Comparison of ENCODE assay signal across 10 cellular contexts in the genomic region with DNA sequence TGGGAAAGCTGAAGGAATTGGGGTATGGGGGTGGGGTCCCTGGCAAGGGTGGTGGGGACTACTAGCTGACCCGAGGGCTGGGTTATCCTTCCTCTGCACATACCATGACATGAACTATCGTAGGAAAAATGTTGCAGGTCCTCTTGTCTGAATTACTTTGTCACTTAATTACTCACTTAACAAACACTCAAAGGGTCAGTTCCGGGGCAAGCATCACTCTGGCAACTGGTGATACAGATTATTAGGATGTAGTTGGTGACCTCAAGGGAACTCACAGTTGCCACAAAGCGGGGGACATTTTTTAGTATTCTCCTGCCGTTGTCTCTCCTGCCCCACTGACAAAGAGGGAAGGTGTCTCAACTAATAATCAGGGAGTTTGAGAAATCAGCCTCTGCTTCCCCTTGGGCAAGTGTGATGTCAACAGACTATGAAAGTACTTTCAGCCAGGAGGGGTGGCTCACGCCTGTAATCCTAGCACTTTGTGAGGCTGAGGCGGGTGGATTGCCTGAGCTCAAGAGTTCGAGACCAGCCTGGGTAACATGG. TPM values are rescaled to one million over a fixed set of nuclear protein-coding genes. Genes with fewer than 3 reads are reported as not detected.
DNase-seq lines count a peak whose midpoint lies in the region; ATAC-seq and TF ChIP-seq lines count a peak whose summit lies in the region.
"Had no signal": no experiment of that assay in that cellular context is flagged by ENCODE, and none has a peak within 500 bp of the region (broad histone marks: within the 10 kb centered on the region; RNA-seq: fewer than 3 reads in every experiment).

No MANE protein-coding gene starts in this region.

- H3K4me3 ChIP-seq in brain microvascular endothelial cell (ENCODE audit: low read depth, low read length) (no peak overlapping the region), HAP-1 (no peak overlapping the region)

- H3K27me3 ChIP-seq in brain microvascular endothelial cell (replicated peaks) (no peaks in the 10 kb centered on the region), HAP-1 (ENCODE audit: low read depth) (no peaks in the 10 kb centered on the region; the same call in 1 of the 2 replicates)

- no peaks in the 10 kb centered on the region for H3K36me3 Mint-ChIP-seq in naive thymus-derived CD8-positive, alpha-beta T cell

- POLR2A ChIA-PET in naive thymus-derived CD8-positive, alpha-beta T cell (lab: Charles Lee): interaction anchor here (0.7 to 8.8 kb wide), 12 partner anchors 12 to 1816 kb away, joined by 3 to 609 read pairs (median 9); a partner anchor contains a TSS

- no peaks in the 10 kb centered on the region for H3K36me3 ChIP-seq in brain microvascular endothelial cell (replicated peaks)
- no peaks in the 10 kb centered on the region for H3K36me3 ChIP-seq in HAP-1 (replicated peaks)

- in situ Hi-C loops in brain microvascular endothelial cell (cut with HindIII; ENCODE audit: low pct_ligation_motif_present, low sequenced_read_pairs): no loop called here
- in situ Hi-C loops in HAP-1 (cut with MboI; ENCODE audit: low sequenced_read_pairs): no loop called here

- H3K27ac ChIP-seq in brain microvascular endothelial cell: peak overlapping the region; percentile 93

- ATAC-seq in naive thymus-derived CD8-positive, alpha-beta T cell: no peak
- ATAC-seq in GM21786 (IDR thresholded peaks at IDR 0.05; ENCODE audit: unreplicated experiment) (no peak), GM18858 (IDR thresholded peaks at IDR 0.05; ENCODE audit: unreplicated experiment) (no peak)

- TF ChIP-seq CTCF in brain microvascular endothelial cell (IDR thresholded peaks at IDR 0.05; ENCODE audit: low read depth, low read length, missing control alignments): no peak

- H3K27ac Mint-ChIP-seq in naive thymus-derived CD8-positive, alpha-beta T cell: peak overlapping the region; percentile 90 to 99 (median 98)

- H3K9me3 ChIP-seq in HAP-1: no peaks in the 10 kb centered on the region

- H3K4me1 ChIP-seq in HAP-1: peaks cover 11% of the 10 kb centered on the region

- H3K4me3 Mint-ChIP-seq in naive thymus-derived CD8-positive, alpha-beta T cell: peak overlapping the region in 9 of 10 donors; percentile 58 to 83 (median 73)

- no peaks in the 10 kb centered on the region for H3K9me3 Mint-ChIP-seq in naive thymus-derived CD8-positive, alpha-beta T cell

- peak; percentile 92 for DNase-seq in EH (ENCODE audit: low read depth)
- peak; percentile 61 to 81 for DNase-seq in NOMO-1 (lab: John Stamatoyannopoulos, UW; ENCODE audit: unreplicated experiment in 2 of 2)
- peak; percentile 92 for DNase-seq in brain microvascular endothelial cell
- DNase-seq in naive thymus-derived CD8-positive, alpha-beta T cell: no peak
- no peak for DNase-seq in 8988T
- no peak for DNase-seq in HAP-1 (ENCODE audit: low spot score in 2 of 2)
- DNase-seq: activated CD4-positive, alpha-beta T cell treated with anti-CD3 and anti-CD28 coated beads for 1 hour; NCI-H1694 had no signal

- H3K4me1 Mint-ChIP-seq in naive thymus-derived CD8-positive, alpha-beta T cell: peaks cover 19 to 75% (median 66%) of the 10 kb centered on the region in 4 donors

- H3K27me3 Mint-ChIP-seq in naive thymus-derived CD8-positive, alpha-beta T cell: no peaks in the 10 kb centered on the region

RNA-seq across cellular contexts. Expression of a gene that starts 10.4 kb away (rescaled TPM):
- 100 to 1,000 TPM; 165 to 171 TPM for total RNA-seq in naive thymus-derived CD8-positive, alpha-beta T cell
- 100 to 1,000 TPM; 205 to 348 (median 344) TPM for polyA plus RNA-seq in naive thymus-derived CD8-positive, alpha-beta T cell

RNA-seq across cellular contexts. Expression of a gene that starts 11.8 kb away (rescaled TPM):
- 10 to 100 TPM; 19.9 to 23.0 TPM for total RNA-seq in naive thymus-derived CD8-positive, alpha-beta T cell
- 10 to 100 TPM; 32.2 to 35.0 (median 33.5) TPM for polyA plus RNA-seq in naive thymus-derived CD8-positive, alpha-beta T cell

RNA-seq across cellular contexts. Expression of a gene that starts 21.6 kb away (rescaled TPM):
- 100 to 1,000 TPM; 179 to 182 TPM for total RNA-seq in naive thymus-derived CD8-positive, alpha-beta T cell
- 100 to 1,000 TPM; 193 to 300 (median 261) TPM for polyA plus RNA-seq in naive thymus-derived CD8-positive, alpha-beta T cell

RNA-seq across cellular contexts. Expression of a gene that starts 32.6 kb away (rescaled TPM):
- not detected for total RNA-seq in naive thymus-derived CD8-positive, alpha-beta T cell
- not detected for polyA plus RNA-seq in naive thymus-derived CD8-positive, alpha-beta T cell

Comparison
In these comparisons a context has a peak if more than half of its experiments do, and no peak if none do; other contexts are left out.
1. DNase-seq: peak in EH (single experiment), NOMO-1 (2 of 2) and brain microvascular endothelial cell (single experiment); none in naive thymus-derived CD8-positive, alpha-beta T cell (0 of 10), 8988T (single experiment) and HAP-1 (0 of 2).